ENCODE assay signal across 2 cellular contexts in the genomic region with DNA sequence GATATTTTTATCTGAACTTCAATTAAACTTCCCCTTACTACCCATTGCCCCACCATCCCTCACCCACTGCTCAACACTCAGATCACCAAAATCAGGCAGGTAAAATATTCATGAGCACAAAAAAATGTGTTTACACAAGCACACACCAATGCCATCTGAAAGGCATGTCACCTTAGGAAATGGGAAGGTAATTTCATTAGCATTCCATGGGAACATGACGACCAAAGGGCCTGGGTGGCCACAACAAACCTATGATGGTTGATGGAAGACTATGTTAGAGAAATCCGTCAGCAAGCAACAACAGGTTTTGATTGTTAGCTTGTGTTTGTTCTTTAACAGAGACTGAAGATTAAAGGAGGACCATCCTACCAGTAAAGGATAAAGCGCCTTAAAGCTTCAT.
TF ChIP-seq lines count a peak whose summit lies in the region.

No MANE protein-coding gene starts in this region.

TF ChIP-seq in GM23338, 12 proteins besides CTCF, POLR2A, EP300 and RAD21 (continues in another document):
- TF ChIP-seq POLR2AphosphoS5 (IDR thresholded peaks at IDR 0.05; ENCODE audit: low read depth) (no peak), CREB1 (CRISPR knock-in tag; IDR thresholded peaks at IDR 0.05; ENCODE audit: low read depth) (no peak), JUNB (IDR thresholded peaks at IDR 0.05; ENCODE audit: unreplicated experiment) (no peak), NANOG (IDR thresholded peaks at IDR 0.05; ENCODE audit: borderline replicate concordance) (no peak), ZNF331 (CRISPR knock-in tag; IDR thresholded peaks at IDR 0.05; ENCODE audit: low read depth) (no peak), STAT1 (IDR thresholded peaks at IDR 0.05; ENCODE audit: unreplicated experiment) (no peak), EZH2 (IDR thresholded peaks at IDR 0.05; ENCODE audit: low read depth, unreplicated experiment) (no peak)
- TF ChIP-seq, protein P1, sequence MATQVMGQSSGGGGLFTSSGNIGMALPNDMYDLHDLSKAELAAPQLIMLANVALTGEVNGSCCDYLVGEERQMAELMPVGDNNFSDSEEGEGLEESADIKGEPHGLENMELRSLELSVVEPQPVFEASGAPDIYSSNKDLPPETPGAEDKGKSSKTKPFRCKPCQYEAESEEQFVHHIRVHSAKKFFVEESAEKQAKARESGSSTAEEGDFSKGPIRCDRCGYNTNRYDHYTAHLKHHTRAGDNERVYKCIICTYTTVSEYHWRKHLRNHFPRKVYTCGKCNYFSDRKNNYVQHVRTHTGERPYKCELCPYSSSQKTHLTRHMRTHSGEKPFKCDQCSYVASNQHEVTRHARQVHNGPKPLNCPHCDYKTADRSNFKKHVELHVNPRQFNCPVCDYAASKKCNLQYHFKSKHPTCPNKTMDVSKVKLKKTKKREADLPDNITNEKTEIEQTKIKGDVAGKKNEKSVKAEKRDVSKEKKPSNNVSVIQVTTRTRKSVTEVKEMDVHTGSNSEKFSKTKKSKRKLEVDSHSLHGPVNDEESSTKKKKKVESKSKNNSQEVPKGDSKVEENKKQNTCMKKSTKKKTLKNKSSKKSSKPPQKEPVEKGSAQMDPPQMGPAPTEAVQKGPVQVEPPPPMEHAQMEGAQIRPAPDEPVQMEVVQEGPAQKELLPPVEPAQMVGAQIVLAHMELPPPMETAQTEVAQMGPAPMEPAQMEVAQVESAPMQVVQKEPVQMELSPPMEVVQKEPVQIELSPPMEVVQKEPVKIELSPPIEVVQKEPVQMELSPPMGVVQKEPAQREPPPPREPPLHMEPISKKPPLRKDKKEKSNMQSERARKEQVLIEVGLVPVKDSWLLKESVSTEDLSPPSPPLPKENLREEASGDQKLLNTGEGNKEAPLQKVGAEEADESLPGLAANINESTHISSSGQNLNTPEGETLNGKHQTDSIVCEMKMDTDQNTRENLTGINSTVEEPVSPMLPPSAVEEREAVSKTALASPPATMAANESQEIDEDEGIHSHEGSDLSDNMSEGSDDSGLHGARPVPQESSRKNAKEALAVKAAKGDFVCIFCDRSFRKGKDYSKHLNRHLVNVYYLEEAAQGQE (IDR thresholded peaks at IDR 0.05; ENCODE audit: unreplicated experiment) = no peak
- TF ChIP-seq, protein P2, sequence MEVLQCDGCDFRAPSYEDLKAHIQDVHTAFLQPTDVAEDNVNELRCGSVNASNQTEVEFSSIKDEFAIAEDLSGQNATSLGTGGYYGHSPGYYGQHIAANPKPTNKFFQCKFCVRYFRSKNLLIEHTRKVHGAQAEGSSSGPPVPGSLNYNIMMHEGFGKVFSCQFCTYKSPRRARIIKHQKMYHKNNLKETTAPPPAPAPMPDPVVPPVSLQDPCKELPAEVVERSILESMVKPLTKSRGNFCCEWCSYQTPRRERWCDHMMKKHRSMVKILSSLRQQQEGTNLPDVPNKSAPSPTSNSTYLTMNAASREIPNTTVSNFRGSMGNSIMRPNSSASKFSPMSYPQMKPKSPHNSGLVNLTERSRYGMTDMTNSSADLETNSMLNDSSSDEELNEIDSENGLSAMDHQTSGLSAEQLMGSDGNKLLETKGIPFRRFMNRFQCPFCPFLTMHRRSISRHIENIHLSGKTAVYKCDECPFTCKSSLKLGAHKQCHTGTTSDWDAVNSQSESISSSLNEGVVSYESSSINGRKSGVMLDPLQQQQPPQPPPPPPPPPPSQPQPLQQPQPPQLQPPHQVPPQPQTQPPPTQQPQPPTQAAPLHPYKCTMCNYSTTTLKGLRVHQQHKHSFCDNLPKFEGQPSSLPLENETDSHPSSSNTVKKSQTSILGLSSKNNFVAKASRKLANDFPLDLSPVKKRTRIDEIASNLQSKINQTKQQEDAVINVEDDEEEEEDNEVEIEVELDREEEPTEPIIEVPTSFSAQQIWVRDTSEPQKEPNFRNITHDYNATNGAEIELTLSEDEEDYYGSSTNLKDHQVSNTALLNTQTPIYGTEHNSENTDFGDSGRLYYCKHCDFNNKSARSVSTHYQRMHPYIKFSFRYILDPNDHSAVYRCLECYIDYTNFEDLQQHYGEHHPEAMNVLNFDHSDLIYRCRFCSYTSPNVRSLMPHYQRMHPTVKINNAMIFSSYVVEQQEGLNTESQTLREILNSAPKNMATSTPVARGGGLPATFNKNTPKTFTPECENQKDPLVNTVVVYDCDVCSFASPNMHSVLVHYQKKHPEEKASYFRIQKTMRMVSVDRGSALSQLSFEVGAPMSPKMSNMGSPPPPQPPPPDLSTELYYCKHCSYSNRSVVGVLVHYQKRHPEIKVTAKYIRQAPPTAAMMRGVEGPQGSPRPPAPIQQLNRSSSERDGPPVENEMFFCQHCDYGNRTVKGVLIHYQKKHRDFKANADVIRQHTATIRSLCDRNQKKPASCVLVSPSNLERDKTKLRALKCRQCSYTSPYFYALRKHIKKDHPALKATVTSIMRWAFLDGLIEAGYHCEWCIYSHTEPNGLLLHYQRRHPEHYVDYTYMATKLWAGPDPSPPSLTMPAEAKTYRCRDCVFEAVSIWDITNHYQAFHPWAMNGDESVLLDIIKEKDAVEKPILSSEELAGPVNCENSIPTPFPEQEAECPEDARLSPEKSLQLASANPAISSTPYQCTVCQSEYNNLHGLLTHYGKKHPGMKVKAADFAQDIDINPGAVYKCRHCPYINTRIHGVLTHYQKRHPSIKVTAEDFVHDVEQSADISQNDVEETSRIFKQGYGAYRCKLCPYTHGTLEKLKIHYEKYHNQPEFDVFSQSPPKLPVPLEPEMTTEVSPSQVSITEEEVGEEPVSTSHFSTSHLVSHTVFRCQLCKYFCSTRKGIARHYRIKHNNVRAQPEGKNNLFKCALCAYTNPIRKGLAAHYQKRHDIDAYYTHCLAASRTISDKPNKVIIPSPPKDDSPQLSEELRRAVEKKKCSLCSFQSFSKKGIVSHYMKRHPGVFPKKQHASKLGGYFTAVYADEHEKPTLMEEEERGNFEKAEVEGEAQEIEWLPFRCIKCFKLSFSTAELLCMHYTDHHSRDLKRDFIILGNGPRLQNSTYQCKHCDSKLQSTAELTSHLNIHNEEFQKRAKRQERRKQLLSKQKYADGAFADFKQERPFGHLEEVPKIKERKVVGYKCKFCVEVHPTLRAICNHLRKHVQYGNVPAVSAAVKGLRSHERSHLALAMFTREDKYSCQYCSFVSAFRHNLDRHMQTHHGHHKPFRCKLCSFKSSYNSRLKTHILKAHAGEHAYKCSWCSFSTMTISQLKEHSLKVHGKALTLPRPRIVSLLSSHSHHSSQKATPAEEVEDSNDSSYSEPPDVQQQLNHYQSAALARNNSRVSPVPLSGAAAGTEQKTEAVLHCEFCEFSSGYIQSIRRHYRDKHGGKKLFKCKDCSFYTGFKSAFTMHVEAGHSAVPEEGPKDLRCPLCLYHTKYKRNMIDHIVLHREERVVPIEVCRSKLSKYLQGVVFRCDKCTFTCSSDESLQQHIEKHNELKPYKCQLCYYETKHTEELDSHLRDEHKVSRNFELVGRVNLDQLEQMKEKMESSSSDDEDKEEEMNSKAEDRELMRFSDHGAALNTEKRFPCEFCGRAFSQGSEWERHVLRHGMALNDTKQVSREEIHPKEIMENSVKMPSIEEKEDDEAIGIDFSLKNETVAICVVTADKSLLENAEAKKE (CRISPR knock-in tag; IDR thresholded peaks at IDR 0.05) = no peak
- TF ChIP-seq, protein P3, sequence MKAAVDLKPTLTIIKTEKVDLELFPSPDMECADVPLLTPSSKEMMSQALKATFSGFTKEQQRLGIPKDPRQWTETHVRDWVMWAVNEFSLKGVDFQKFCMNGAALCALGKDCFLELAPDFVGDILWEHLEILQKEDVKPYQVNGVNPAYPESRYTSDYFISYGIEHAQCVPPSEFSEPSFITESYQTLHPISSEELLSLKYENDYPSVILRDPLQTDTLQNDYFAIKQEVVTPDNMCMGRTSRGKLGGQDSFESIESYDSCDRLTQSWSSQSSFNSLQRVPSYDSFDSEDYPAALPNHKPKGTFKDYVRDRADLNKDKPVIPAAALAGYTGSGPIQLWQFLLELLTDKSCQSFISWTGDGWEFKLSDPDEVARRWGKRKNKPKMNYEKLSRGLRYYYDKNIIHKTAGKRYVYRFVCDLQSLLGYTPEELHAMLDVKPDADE (IDR thresholded peaks at IDR 0.05) = no peak

TF ChIP-seq in endothelial cell of umbilical vein, 7 proteins besides CTCF, POLR2A, EP300 and RAD21:
- TF ChIP-seq EZH2 (IDR thresholded peaks at IDR 0.05; ENCODE audit: borderline replicate concordance, low read depth, low read length, severe bottlenecking) (no peak), MYC (IDR thresholded peaks at IDR 0.05; ENCODE audit: low read depth, low read length) (no peak), POLR2AphosphoS5 (IDR thresholded peaks at IDR 0.05; ENCODE audit: insufficient read depth, low read depth, low read length) (no peak), GATA2 (IDR thresholded peaks at IDR 0.05; ENCODE audit: insufficient read depth, insufficient read length, low read depth, low read length) (no peak), JUN (IDR thresholded peaks at IDR 0.05; ENCODE audit: borderline replicate concordance, insufficient read depth, insufficient read length, low read depth) (no peak), FOS (IDR thresholded peaks at IDR 0.05; ENCODE audit: borderline replicate concordance, insufficient read depth, low read length) (no peak)
- TF ChIP-seq, protein P4, sequence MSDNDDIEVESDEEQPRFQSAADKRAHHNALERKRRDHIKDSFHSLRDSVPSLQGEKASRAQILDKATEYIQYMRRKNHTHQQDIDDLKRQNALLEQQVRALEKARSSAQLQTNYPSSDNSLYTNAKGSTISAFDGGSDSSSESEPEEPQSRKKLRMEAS (IDR thresholded peaks at IDR 0.05; ENCODE audit: insufficient read depth, insufficient read length) = no peak
